ENCODE assay signal across 8 cellular contexts in the genomic region with DNA sequence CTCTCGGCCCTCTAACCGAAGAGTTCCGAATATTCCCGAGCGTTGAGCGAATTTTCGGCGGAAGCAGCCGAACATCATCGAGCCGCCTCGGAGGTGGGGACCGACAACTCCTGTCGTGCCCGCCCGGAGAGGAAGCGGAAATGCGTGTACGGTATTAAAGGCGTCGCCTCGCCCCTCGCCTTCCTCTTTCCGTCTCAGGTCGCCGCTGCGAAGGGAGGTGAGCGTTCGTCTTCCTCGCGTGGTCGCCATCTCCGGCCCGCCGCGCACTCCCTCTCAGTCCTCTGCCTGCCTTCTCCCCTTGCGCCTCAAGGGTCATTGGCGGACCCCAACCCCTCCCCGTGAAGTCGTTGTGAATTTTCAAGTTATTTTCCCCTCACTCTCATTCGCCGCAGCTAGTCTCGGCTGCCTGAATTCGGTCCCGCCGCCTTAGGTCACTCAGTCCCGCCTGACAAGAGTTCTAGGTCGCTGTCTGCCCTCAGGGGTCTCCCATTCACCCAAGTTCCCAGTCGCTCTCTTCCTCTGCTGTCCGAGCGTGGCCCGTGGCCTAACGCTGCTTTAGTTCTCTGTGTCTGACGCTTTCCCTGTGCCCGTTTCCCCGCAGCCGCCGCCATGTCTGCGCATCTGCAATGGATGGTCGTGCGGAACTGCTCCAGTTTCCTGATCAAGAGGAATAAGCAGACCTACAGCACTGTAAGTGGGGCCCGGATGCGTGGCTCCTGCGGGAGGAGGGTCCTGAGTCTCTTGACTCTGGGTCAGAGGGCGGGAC. TPM values are rescaled to one million over a fixed set of nuclear protein-coding genes. Genes with fewer than 3 reads are reported as not detected.
A peak's percentile ranks its signal among the peaks of the same experiment; 100 is the strongest.
DNase-seq lines count a peak whose midpoint lies in the region; FAIRE-seq and TF ChIP-seq lines count a peak whose summit lies in the region.

A gene (plus strand): TSS at position 184 of the 766 bp plus-strand sequence. CDS start 426 bp downstream, at position 610.

- no peak within 1 kb of the TSS for H4K8ac ChIP-seq in neuronal stem cell (ENCODE audit: low read depth, low read length)

- no peak within 1 kb of the TSS for H4K91ac ChIP-seq in neuronal stem cell (ENCODE audit: low read depth, low read length, poor library complexity)

- H3K4me2 ChIP-seq in neuronal stem cell (ENCODE audit: insufficient read depth, low read length, poor library complexity, severe bottlenecking): peak within 1 kb of the TSS; percentile 96

- H3K14ac ChIP-seq in neuronal stem cell (ENCODE audit: low read length): peak within 1 kb of the TSS; percentile 79

- peaks cover 39 to 46% of the 10 kb centered on the region in 2 donors for H3K36me3 ChIP-seq in neuronal stem cell (replicated peaks in 1 of 2; ENCODE audit: control insufficient read depth in 2 of 2, insufficient read depth in 2 of 2, low read length in 2 of 2)

- H2BK5ac ChIP-seq in neuronal stem cell (ENCODE audit: low read length): peak within 1 kb of the TSS; percentile 62

- in situ Hi-C loops in SK-MEL-5 (cut with HindIII; ENCODE audit: low pct_unique_long_range_greater_than_20kb, low sequenced_read_pairs): no loop called here

- H3K9me3 ChIP-seq in neuronal stem cell (replicated peaks in 1 of 2; ENCODE audit: control insufficient read depth in 2 of 2, insufficient read depth in 1 of 2, low read depth in 1 of 2, low read length in 2 of 2): peaks cover 2% of the 10 kb centered on the region in 2 donors

- H2BK12ac ChIP-seq in neuronal stem cell (ENCODE audit: low read length): no peak within 1 kb of the TSS

- peak within 1 kb of the TSS; percentile 7 for H3K4ac ChIP-seq in neuronal stem cell (ENCODE audit: low read length)

- WGBS in neuronal stem cell (ENCODE audit: extremely low coverage in 2 of 2, insufficient read length in 2 of 2, insufficient replicate concordance in 1 of 2), 2 donors: no CpG with 5 or more reads among the region's 65 CpGs

- no peak within 1 kb of the TSS for H2BK120ac ChIP-seq in neuronal stem cell (ENCODE audit: low read depth, low read length)

- peaks cover 0 to 3% (median 0%) of the 10 kb centered on the region in 3 experiments for H3K27me3 ChIP-seq in neuronal stem cell (ENCODE audit: control insufficient read depth in 3 of 3, insufficient read depth in 3 of 3, low read depth in 1 of 3, low read length in 3 of 3)

- H2AFZ ChIP-seq in neuronal stem cell (ENCODE audit: low read length): peak within 1 kb of the TSS; percentile 92

- peak; percentile 100 for TF ChIP-seq POLR2A in H54 (IDR thresholded peaks at IDR 0.05; ENCODE audit: low read depth, low read length)

- H3K23ac ChIP-seq in neuronal stem cell (ENCODE audit: low read depth, low read length, poor library complexity): peak within 1 kb of the TSS; percentile 100

- peak; percentile 38 for FAIRE-seq in H54 (lab: Jason Lieb, UNC)
- peak; percentile 64 for FAIRE-seq in frontal cortex (lab: Jason Lieb, UNC)

- peak within 1 kb of the TSS; percentile 43 for H2AK5ac ChIP-seq in neuronal stem cell (ENCODE audit: low read depth, low read length)

- peaks cover 33 to 39% of the 10 kb centered on the region in 2 donors for H3K4me1 ChIP-seq in neuronal stem cell (ENCODE audit: control insufficient read depth in 2 of 2, insufficient read depth in 1 of 2, low read depth in 1 of 2, low read length in 2 of 2)

- DNase-seq in ELR (ENCODE audit: low read depth) (peak; percentile 99), H54 (ENCODE audit: insufficient read length, low spot score) (peak; percentile 99), M059J (ENCODE audit: low read depth) (peak; percentile 98), SK-MEL-5 (ENCODE audit: low read depth, low spot score) (peak; percentile 98), frontal cortex (ENCODE audit: low spot score in 2 of 2) (peak; percentile 97), neuronal stem cell (ENCODE audit: low spot score) (peak; percentile 99), substantia nigra (lab: John Stamatoyannopoulos, UW) (peak; percentile 85 to 99 (median 97))
- DNase-seq in activated naive CD4-positive, alpha-beta T cell treated with Interleukin-2 at 50 U/mL for 16 hours: peak; percentile 98

- H3K27ac ChIP-seq in neuronal stem cell (replicated peaks; ENCODE audit: low read length): peak within 1 kb of the TSS; percentile 81
- peak within 1 kb of the TSS; percentile 96 for H3K27ac ChIP-seq in substantia nigra (ENCODE audit: low read depth, low read length, poor library complexity, severe bottlenecking)

- H3K18ac ChIP-seq in neuronal stem cell (ENCODE audit: low read length): peak within 1 kb of the TSS; percentile 87

- H3K79me1 ChIP-seq in neuronal stem cell (ENCODE audit: low read depth, low read length): peaks cover 26% of the 10 kb centered on the region

- H2BK15ac ChIP-seq in neuronal stem cell (ENCODE audit: low read length): peak within 1 kb of the TSS; percentile 1

- H3K4me3 ChIP-seq in neuronal stem cell (ENCODE audit: low read length in 2 of 2): peak within 1 kb of the TSS; percentile 87 to 89

- peak within 1 kb of the TSS; percentile 95 for H3K9ac ChIP-seq in neuronal stem cell (ENCODE audit: low read depth, low read length, poor library complexity)

RNA-seq across cellular contexts. Expression of the gene that starts here (rescaled TPM):
- 452 and 738 TPM in 2 replicates for total RNA-seq in M059J (2014; rRNA removed; shearing (Covaris generic))
- 394 and 461 TPM in 2 replicates for total RNA-seq in SK-MEL-5 (2014; rRNA removed; shearing (Covaris generic))
- polyA plus RNA-seq in SK-MEL-5 (2015; cell fraction: cytosol; rRNA removed): 1,031 and 1,668 TPM in 2 replicates
- polyA plus RNA-seq in SK-MEL-5 (2015; cell fraction: nucleus; rRNA removed): 230 and 348 TPM in 2 replicates
- total RNA-seq in frontal cortex: 112 TPM
- 2,729 TPM for polyA plus RNA-seq in neuronal stem cell (2013, experiment 1 of 2)
- 2,534 TPM for polyA plus RNA-seq in neuronal stem cell (2013, experiment 2 of 2)

Comparison
In these comparisons a context has a peak if more than half of its experiments do, and no peak if none do; other contexts are left out.
1. Peak in every context shown above with its lines: DNase-seq, H3K4me3 ChIP-seq and H3K27ac ChIP-seq.